In genomic region chr7:99559276-99559915, GRCh38 we compare ENCODE assay signal across 8 cellular contexts. TPM values are rescaled to one million over a fixed set of nuclear protein-coding genes. Genes with fewer than 3 reads are reported as not detected.
A peak's percentile ranks its signal among the peaks of the same experiment; 100 is the strongest.
DNase-seq lines count a peak whose midpoint lies in the region; ATAC-seq and TF ChIP-seq lines count a peak whose summit lies in the region.

No MANE protein-coding gene starts in this region.

- no peak for TF ChIP-seq CTCF in CD4-positive, alpha-beta T cell (IDR thresholded peaks at IDR 0.05)
- TF ChIP-seq CTCF in nephron progenitor cell (IDR thresholded peaks at IDR 0.05), result no peak

- no peaks in the 10 kb centered on the region for H3K27me3 Mint-ChIP-seq in CD4-positive, alpha-beta T cell
- H3K27me3 Mint-ChIP-seq in nephron progenitor cell (ENCODE audit: low read depth, poor library complexity), result no peaks in the 10 kb centered on the region

- peak overlapping the region; percentile 95 for H3K27ac Mint-ChIP-seq in CD4-positive, alpha-beta T cell
- peak overlapping the region; percentile 95 for H3K27ac Mint-ChIP-seq in nephron progenitor cell

- CTCF ChIA-PET in CD4-positive, alpha-beta T cell (lab: Charles Lee), result interaction anchor here (0.7 to 1.3 kb wide), 2 partner anchors 57 to 172 kb away, joined by 3 read pairs; partner anchors contain the start of gene ZSCAN25

- intact Hi-C loops in CD4-positive, alpha-beta T cell (cut with DNase I, micrococcal nuclease), result loop anchor here (2.0 to 10.0 kb wide), 5 partner anchors 55 to 438 kb away; partner anchors contain the start of genes ARPC1A (in 1 of the 2), ZKSCAN5 (in 1 of the 2) and ZSCAN25 (in 1 of the 2)

- peak overlapping the region; percentile 100 for H3K9ac ChIP-seq in NT2/D1 (ENCODE audit: insufficient read length, low read depth)

- no peaks in the 10 kb centered on the region for H3K9me3 ChIP-seq in CD4-positive, alpha-beta T cell (ENCODE audit: control insufficient read depth, low read length)
- no peaks in the 10 kb centered on the region for H3K9me3 ChIP-seq in NT2/D1 (ENCODE audit: insufficient read depth, low read length)

- H3K4me1 Mint-ChIP-seq in CD4-positive, alpha-beta T cell (ENCODE audit: low read depth), result peaks cover 61% of the 10 kb centered on the region
- peaks cover 29% of the 10 kb centered on the region for H3K4me1 Mint-ChIP-seq in nephron progenitor cell

- no peaks in the 10 kb centered on the region for H3K9me3 Mint-ChIP-seq in CD4-positive, alpha-beta T cell
- H3K9me3 Mint-ChIP-seq in nephron progenitor cell, result no peaks in the 10 kb centered on the region

- peak overlapping the region; percentile 93 for H3K4me3 Mint-ChIP-seq in CD4-positive, alpha-beta T cell
- peak overlapping the region; percentile 93 for H3K4me3 Mint-ChIP-seq in nephron progenitor cell

- H3K27me3 ChIP-seq in CD4-positive, alpha-beta T cell (ENCODE audit: control insufficient read depth, insufficient read depth, low read length), result no peaks in the 10 kb centered on the region
- no peaks in the 10 kb centered on the region for H3K27me3 ChIP-seq in NT2/D1 (ENCODE audit: insufficient read depth, insufficient read length)

- H3K4me3 ChIP-seq in NT2/D1 (ENCODE audit: insufficient read length, low read depth), result peak overlapping the region; percentile 96

- peak overlapping the region; percentile 95 for H3K27ac ChIP-seq in CD4-positive, alpha-beta T cell (ENCODE audit: low read depth, low read length)

- H3K4me1 ChIP-seq in NT2/D1 (ENCODE audit: insufficient read depth, insufficient read length), result peaks cover 2% of the 10 kb centered on the region

- no peak for ATAC-seq in CD4-positive, alpha-beta T cell (ENCODE audit: poor library complexity)
- ATAC-seq in GM21723 (IDR thresholded peaks at IDR 0.05; ENCODE audit: unreplicated experiment) (no peak), HG03354 (IDR thresholded peaks at IDR 0.05; ENCODE audit: poor library complexity, severe bottlenecking, unreplicated experiment) (no peak), GM21717 (IDR thresholded peaks at IDR 0.05; ENCODE audit: unreplicated experiment) (no peak)

- H3K36me3 ChIP-seq in NT2/D1 (ENCODE audit: insufficient read depth, insufficient read length, low read length), result peaks cover 54% of the 10 kb centered on the region

- H3K36me3 Mint-ChIP-seq in CD4-positive, alpha-beta T cell (ENCODE audit: low read depth), result peaks cover 78% of the 10 kb centered on the region
- H3K36me3 Mint-ChIP-seq in nephron progenitor cell (ENCODE audit: low read depth), result peaks cover 44% of the 10 kb centered on the region

- POLR2A ChIA-PET in CD4-positive, alpha-beta T cell (lab: Charles Lee), result interaction anchor here (0.8 to 3.9 kb wide), 19 partner anchors 8 to 1309 kb away, joined by 3 to 99 read pairs (median 7); partner anchors contain the start of genes ATP5MF, BUD31, FBXO24 and LRCH4

- no peak for DNase-seq in CD4-positive, alpha-beta T cell
- no peak for DNase-seq in NT2/D1 (ENCODE audit: low read depth, low spot score)
- peak; percentile 8 for DNase-seq in effector CD8-positive, alpha-beta T cell (lab: John Stamatoyannopoulos, UW)
- DNase-seq in nephron progenitor cell, result no peak
- DNase-seq in T1000 (lab: John Stamatoyannopoulos, UW), result no peak

RNA-seq across cellular contexts. Expression of gene ZNF655, which starts 1.0 kb away (rescaled TPM):
- total RNA-seq in CD4-positive, alpha-beta T cell, result 100 to 1,000 TPM; 145 to 146 TPM

RNA-seq across cellular contexts. Expression of gene FAM200A, which starts 7.5 kb away (rescaled TPM):
- 1 to 10 TPM; 1.5 to 1.8 TPM for total RNA-seq in CD4-positive, alpha-beta T cell

RNA-seq across cellular contexts. Expression of gene TMEM225B, which starts 38.7 kb away (rescaled TPM):
- 1 to 10 TPM; 1.0 TPM for total RNA-seq in CD4-positive, alpha-beta T cell

RNA-seq across cellular contexts. Expression of gene ZKSCAN5, which starts 54.9 kb away (rescaled TPM):
- 1 to 10 TPM; 3.8 to 4.4 TPM for total RNA-seq in CD4-positive, alpha-beta T cell

RNA-seq across cellular contexts. Expression of gene ZSCAN25, which starts 57.4 kb away (rescaled TPM):
- 10 to 100 TPM; 41.5 to 44.2 TPM for total RNA-seq in CD4-positive, alpha-beta T cell
